8 cellular contexts compared by ENCODE assay signal in the genomic region with DNA sequence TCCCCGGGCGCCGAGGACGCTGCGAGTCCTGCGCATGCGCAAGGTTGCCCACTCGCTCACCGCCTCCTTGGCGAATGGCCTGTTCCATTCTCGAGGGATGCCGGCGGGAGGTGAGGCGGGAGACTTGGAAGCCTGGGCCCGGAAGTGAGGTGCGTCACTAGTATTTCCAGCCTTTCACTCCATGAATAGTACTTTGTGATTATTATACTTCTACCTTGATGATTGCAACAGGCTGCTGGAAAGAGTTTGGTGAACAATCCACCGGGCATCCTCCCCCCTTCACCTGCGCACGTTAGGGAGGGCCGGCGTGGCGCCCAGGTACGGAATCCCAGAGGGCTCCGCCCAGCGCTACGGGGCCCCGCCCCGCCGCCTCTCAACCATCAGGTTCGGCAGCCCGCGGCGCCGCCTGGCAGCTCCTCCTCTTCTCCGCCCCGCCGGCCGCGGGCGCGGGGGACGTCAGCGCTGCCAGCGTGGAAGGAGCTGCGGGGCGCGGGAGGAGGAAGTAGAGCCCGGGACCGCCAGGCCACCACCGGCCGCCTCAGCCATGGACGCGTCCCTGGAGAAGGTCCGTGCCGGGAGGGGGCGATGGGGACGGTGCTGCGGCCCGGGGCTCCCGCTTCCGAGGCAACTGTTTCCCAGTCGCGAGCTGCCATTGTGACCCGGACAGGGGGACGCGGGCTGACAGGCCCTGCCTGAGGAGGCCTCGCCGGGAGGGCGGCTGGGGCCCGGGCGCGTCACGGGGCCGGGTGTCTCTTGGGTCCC. TPM values are rescaled to one million over a fixed set of nuclear protein-coding genes. Genes with fewer than 3 reads are reported as not detected.
DNase-seq lines count a peak whose midpoint lies in the region; ATAC-seq and TF ChIP-seq lines count a peak whose summit lies in the region.
"Not testable (repeated sequence)": the region's sequence is repeated elsewhere in the genome, so short reads cannot be mapped to it uniquely, and the experiment has no call there.

A gene with protein sequence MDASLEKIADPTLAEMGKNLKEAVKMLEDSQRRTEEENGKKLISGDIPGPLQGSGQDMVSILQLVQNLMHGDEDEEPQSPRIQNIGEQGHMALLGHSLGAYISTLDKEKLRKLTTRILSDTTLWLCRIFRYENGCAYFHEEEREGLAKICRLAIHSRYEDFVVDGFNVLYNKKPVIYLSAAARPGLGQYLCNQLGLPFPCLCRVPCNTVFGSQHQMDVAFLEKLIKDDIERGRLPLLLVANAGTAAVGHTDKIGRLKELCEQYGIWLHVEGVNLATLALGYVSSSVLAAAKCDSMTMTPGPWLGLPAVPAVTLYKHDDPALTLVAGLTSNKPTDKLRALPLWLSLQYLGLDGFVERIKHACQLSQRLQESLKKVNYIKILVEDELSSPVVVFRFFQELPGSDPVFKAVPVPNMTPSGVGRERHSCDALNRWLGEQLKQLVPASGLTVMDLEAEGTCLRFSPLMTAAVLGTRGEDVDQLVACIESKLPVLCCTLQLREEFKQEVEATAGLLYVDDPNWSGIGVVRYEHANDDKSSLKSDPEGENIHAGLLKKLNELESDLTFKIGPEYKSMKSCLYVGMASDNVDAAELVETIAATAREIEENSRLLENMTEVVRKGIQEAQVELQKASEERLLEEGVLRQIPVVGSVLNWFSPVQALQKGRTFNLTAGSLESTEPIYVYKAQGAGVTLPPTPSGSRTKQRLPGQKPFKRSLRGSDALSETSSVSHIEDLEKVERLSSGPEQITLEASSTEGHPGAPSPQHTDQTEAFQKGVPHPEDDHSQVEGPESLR (plus strand): TSS at position 371 of the 762 bp plus-strand sequence. CDS start 174 bp downstream, at position 545.

- H3K27ac Mint-ChIP-seq in activated naive CD8-positive, alpha-beta T cell, result peak within 1 kb of the TSS; percentile 79
- peak within 1 kb of the TSS; percentile 82 for H3K27ac Mint-ChIP-seq in glutamatergic neuron (ENCODE audit: unreplicated experiment)

- not testable (repeated sequence) for TF ChIP-seq CTCF in glutamatergic neuron (IDR thresholded peaks at IDR 0.05; ENCODE audit: partially characterized antibody, unreplicated experiment); osteoblast (IDR thresholded peaks at IDR 0.05; ENCODE audit: extremely low read depth, low read depth, low read length); testis (IDR thresholded peaks at IDR 0.05)

- H3K79me2 ChIP-seq in osteoblast (ENCODE audit: insufficient read depth, low read length), result peaks cover 51% of the 10 kb centered on the region

- H3K9me3 Mint-ChIP-seq in activated naive CD8-positive, alpha-beta T cell (ENCODE audit: low read depth); glutamatergic neuron (ENCODE audit: unreplicated experiment): not testable (repeated sequence)

- not testable (repeated sequence) for H3K36me3 Mint-ChIP-seq in activated naive CD8-positive, alpha-beta T cell; glutamatergic neuron (ENCODE audit: unreplicated experiment)

- ATAC-seq in HG02642 (IDR thresholded peaks at IDR 0.05; ENCODE audit: poor library complexity, unreplicated experiment), result peak; percentile 93

- H2AFZ ChIP-seq in osteoblast (ENCODE audit: low read length), result peak within 1 kb of the TSS; percentile 87

- DNase-seq in NCI-H1105 treated with DMSO at 0.1 percent for 48 hours (lab: John Stamatoyannopoulos, UW), result peak; percentile 89
- DNase-seq in SKM-1 treated with dmso at 0.1 percent for 144 hours (lab: John Stamatoyannopoulos, UW; ENCODE audit: unreplicated experiment), result peak; percentile 97
- peak; percentile 94 for DNase-seq in glutamatergic neuron
- peak; percentile 98 for DNase-seq in osteoblast (ENCODE audit: insufficient read length, low spot score, missing footprints)
- DNase-seq in testis, result peak; percentile 97

- H3K27me3 Mint-ChIP-seq in activated naive CD8-positive, alpha-beta T cell; glutamatergic neuron (ENCODE audit: unreplicated experiment): not testable (repeated sequence)

- not testable (repeated sequence) for H3K36me3 ChIP-seq in osteoblast (ENCODE audit: insufficient read depth, low read length); testis (ENCODE audit: low read depth, missing control alignments)

- peak; percentile 78 for TF ChIP-seq POLR2A in GM10847 (IDR thresholded peaks at IDR 0.05; ENCODE audit: extremely low read depth, insufficient read length)
- TF ChIP-seq POLR2A in testis (IDR thresholded peaks at IDR 0.05), result peak; percentile 39

- 0 to 1% methylated on average over 21 to 74 of the region's 74 CpGs for WGBS in testis, 2 donors

- H3K4me2 ChIP-seq in osteoblast (ENCODE audit: insufficient read depth, low read length), result peak within 1 kb of the TSS; percentile 89

- H3K4me1 Mint-ChIP-seq in activated naive CD8-positive, alpha-beta T cell (ENCODE audit: low read depth), result peaks cover 20% of the 10 kb centered on the region
- peaks cover 12% of the 10 kb centered on the region for H3K4me1 Mint-ChIP-seq in glutamatergic neuron (ENCODE audit: low read depth, unreplicated experiment)

- not testable (repeated sequence) for H3K9me3 ChIP-seq in osteoblast (ENCODE audit: low read depth, low read length); testis

- peak within 1 kb of the TSS; percentile 95 for H3K4me3 ChIP-seq in osteoblast (ENCODE audit: insufficient read depth, low read length)
- H3K4me3 ChIP-seq in testis, result peak within 1 kb of the TSS; percentile 87 to 96

- H3K27me3 ChIP-seq in osteoblast (ENCODE audit: insufficient read depth, low read length); testis: not testable (repeated sequence)

- peaks cover 27% of the 10 kb centered on the region for H4K20me1 ChIP-seq in osteoblast (ENCODE audit: insufficient read depth, low read length)

- H3K4me3 Mint-ChIP-seq in activated naive CD8-positive, alpha-beta T cell, result peak within 1 kb of the TSS; percentile 91
- peak within 1 kb of the TSS; percentile 98 for H3K4me3 Mint-ChIP-seq in glutamatergic neuron (ENCODE audit: unreplicated experiment)

- intact Hi-C loops in testis (cut with DNase I; ENCODE audit: low total_unique reads), result not testable (repeated sequence)

- H3K4me1 ChIP-seq in osteoblast (ENCODE audit: insufficient read depth, low read length) (peaks cover 12% of the 10 kb centered on the region), testis (peaks cover 11% of the 10 kb centered on the region)

- peak within 1 kb of the TSS; percentile 90 for H3K27ac ChIP-seq in osteoblast (ENCODE audit: low read depth, low read length)
- H3K27ac ChIP-seq in testis, result peak within 1 kb of the TSS; percentile 90 to 98

RNA-seq across cellular contexts. Expression of the gene that starts here (rescaled TPM):
- total RNA-seq in glutamatergic neuron (ENCODE audit: unreplicated experiment), result 81.3 TPM
- 82.5 and 90.5 TPM in 2 replicates for total RNA-seq in osteoblast
- total RNA-seq in testis, result 100 to 1,000 TPM; 171 to 247 TPM
- polyA plus RNA-seq in testis (ENCODE audit: insufficient read depth, low read depth, low replicate concordance), result 257 TPM

Comparison
In these comparisons a context has a peak if more than half of its experiments do, and no peak if none do; other contexts are left out.
1. Peak in every context shown above with its lines: DNase-seq, ATAC-seq, H3K4me3 ChIP-seq and H3K27ac ChIP-seq.